In the genomic region with DNA sequence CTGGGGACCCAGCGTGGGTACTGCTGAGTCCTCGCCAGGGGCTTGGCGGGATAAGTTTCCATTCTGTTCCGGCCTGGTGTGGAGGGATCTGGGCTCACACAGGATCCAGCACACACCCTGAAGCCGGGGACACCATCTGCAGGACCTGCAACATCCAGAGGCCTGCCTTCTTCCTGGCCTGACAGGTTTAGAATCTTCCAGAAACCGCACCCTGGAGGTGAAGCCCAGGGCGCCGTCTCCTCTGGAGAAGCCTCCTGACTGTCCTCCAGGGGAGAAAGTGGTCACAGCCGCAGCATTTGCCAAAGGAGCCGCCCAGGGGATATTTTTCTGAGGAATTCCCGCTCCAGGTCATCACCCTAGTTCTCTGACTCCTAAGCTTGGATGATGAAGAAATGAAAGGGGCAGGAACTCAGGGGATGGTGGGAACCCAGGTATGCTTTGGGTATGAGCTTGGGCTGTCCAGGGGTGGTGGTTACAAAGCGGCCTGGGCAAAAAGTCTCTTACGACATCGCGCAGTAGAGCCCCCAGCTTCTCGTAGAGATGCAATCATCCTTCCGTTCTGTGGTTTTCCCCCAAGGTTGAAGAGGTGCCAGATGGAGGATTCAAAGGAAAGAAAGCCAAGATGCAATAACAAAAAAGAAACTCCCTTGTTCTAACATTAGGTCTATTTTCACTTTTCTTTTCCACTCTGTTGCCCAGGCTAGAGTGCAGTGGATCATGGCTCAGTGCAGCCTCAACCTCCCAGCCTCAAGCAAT, we compare ENCODE assay signal across 11 cellular contexts. TPM values are rescaled to one million over a fixed set of nuclear protein-coding genes. Genes with fewer than 3 reads are reported as not detected.
DNase-seq lines count a peak whose midpoint lies in the region; ATAC-seq and TF ChIP-seq lines count a peak whose summit lies in the region.
"Had no signal": no experiment of that assay in that cellular context is flagged by ENCODE, and none has a peak within 500 bp of the region (broad histone marks: within the 10 kb centered on the region; RNA-seq: fewer than 3 reads in every experiment).

No MANE protein-coding gene starts in this region.

- POLR2A ChIA-PET in CD8-positive, alpha-beta T cell (lab: Charles Lee): no interaction called here
- POLR2A ChIA-PET in activated CD8-positive, alpha-beta T cell treated with anti-CD3 and anti-CD28 coated beads, Interleukin-2, amount 10 ng/mL, durations not matched to agents 7 days and 5 days (lab: Charles Lee): no interaction called here
- POLR2A ChIA-PET in A673 (lab: Charles Lee; ENCODE audit: low non-redundant PET): no interaction called here

- CTCF ChIA-PET in CD8-positive, alpha-beta T cell (lab: Charles Lee): no interaction called here
- CTCF ChIA-PET in activated CD8-positive, alpha-beta T cell treated with anti-CD3 and anti-CD28 coated beads, Interleukin-2, amount 10 ng/mL, durations not matched to agents 7 days and 5 days (lab: Charles Lee): interaction anchor here (0.7 to 2.5 kb wide), 3 partner anchors 13 to 277 kb away, joined by 3 to 10 read pairs (median 3); no protein-coding TSS in a partner anchor
- CTCF ChIA-PET in A673 (lab: Charles Lee): no interaction called here

- H3K4me1 Mint-ChIP-seq in CD8-positive, alpha-beta T cell (ENCODE audit: low read depth): peaks cover 8% of the 10 kb centered on the region
- H3K4me1 Mint-ChIP-seq in activated CD8-positive, alpha-beta T cell treated with anti-CD3 and anti-CD28 coated beads, Interleukin-2, amount 10 ng/mL, durations not matched to agents 7 days and 5 days (ENCODE audit: low read depth): peaks cover 27% of the 10 kb centered on the region

- no peaks in the 10 kb centered on the region for H3K36me3 ChIP-seq in CD8-positive, alpha-beta T cell (ENCODE audit: insufficient read depth, low read length)
- H3K36me3 ChIP-seq in GM23248 (ENCODE audit: low read depth): no peaks in the 10 kb centered on the region
- H3K36me3 ChIP-seq in A673 (ENCODE audit: insufficient read depth, low read length, poor library complexity, severe bottlenecking): no peaks in the 10 kb centered on the region

- H3K9me3 ChIP-seq in CD8-positive, alpha-beta T cell (ENCODE audit: low read length): no peaks in the 10 kb centered on the region
- H3K9me3 ChIP-seq in GM23248 (ENCODE audit: low read depth): no peaks in the 10 kb centered on the region
- H3K9me3 ChIP-seq in A673 (ENCODE audit: low read depth, low read length, poor library complexity, severe bottlenecking): no peaks in the 10 kb centered on the region
- H3K9me3 ChIP-seq: body of pancreas had no signal

- H3K79me2 ChIP-seq in GM23248 (ENCODE audit: insufficient read depth): no peaks in the 10 kb centered on the region

- H3K4me3 ChIP-seq in CD8-positive, alpha-beta T cell (ENCODE audit: low read depth, low read length): no peak overlapping the region
- H3K4me3 ChIP-seq in GM23248 (no peak overlapping the region), A673 (ENCODE audit: low read depth, low read length, poor library complexity, severe bottlenecking) (no peak overlapping the region)
- H3K4me3 ChIP-seq: body of pancreas had no signal

- BruUV-seq in A673 (replicated peaks; lab: Mats Ljungman, UMichigan): no TSS peak

- H3K27me3 ChIP-seq in CD8-positive, alpha-beta T cell (ENCODE audit: insufficient read depth, low read length): no peaks in the 10 kb centered on the region
- 0 out of 2 replicates have a peak, but pooled peaks cover 5% of the 10 kb centered on the region for H3K27me3 ChIP-seq in GM23248 (replicated peaks; ENCODE audit: insufficient read depth)
- H3K27me3 ChIP-seq in A673 (replicated peaks; ENCODE audit: insufficient read depth, low read depth, low read length, poor library complexity): peaks cover 10% of the 10 kb centered on the region
- H3K27me3 ChIP-seq: body of pancreas had no signal

- WGBS in GM23248 (ENCODE audit: low coverage in 1 of 2, low lambda C conversion rate in 2 of 2, missing lambda C conversion rate in 2 of 2), 2 experiments: 54 to 55% methylated on average over 15 to 17 of the region's 17 CpGs

- in situ Hi-C loops in GM23248 (cut with MboI): no loop called here

- H3K27ac ChIP-seq in CD8-positive, alpha-beta T cell (ENCODE audit: low read depth, low read length): no peak overlapping the region
- H3K27ac ChIP-seq in GM23248: peak overlapping the region; percentile 24
- H3K27ac ChIP-seq in A673 (ENCODE audit: low read depth, low read length, poor library complexity, severe bottlenecking): no peak overlapping the region
- H3K27ac ChIP-seq: body of pancreas had no signal

- H3K27me3 Mint-ChIP-seq in CD8-positive, alpha-beta T cell (ENCODE audit: low read depth): peaks cover 10% of the 10 kb centered on the region
- H3K27me3 Mint-ChIP-seq in activated CD8-positive, alpha-beta T cell treated with anti-CD3 and anti-CD28 coated beads, Interleukin-2, amount 10 ng/mL, durations not matched to agents 7 days and 5 days (ENCODE audit: low read depth): peaks cover 4% of the 10 kb centered on the region

- peaks cover 9% of the 10 kb centered on the region for H3K4me1 ChIP-seq in CD8-positive, alpha-beta T cell (ENCODE audit: insufficient read depth, low read length)
- H3K4me1 ChIP-seq in GM23248 (ENCODE audit: insufficient read depth) (peaks cover 10% of the 10 kb centered on the region; the same call in 1 of the 2 replicates), A673 (ENCODE audit: insufficient read depth, low read length, poor library complexity, severe bottlenecking) (no peaks in the 10 kb centered on the region)
- H3K4me1 ChIP-seq: body of pancreas had no signal

- no peaks in the 10 kb centered on the region for H3K9me2 ChIP-seq in GM23248 (ENCODE audit: insufficient read depth)

- H3F3A ChIP-seq in GM23248 (ENCODE audit: insufficient read depth): 0 out of 2 replicates have a peak, but pooled peaks cover 8% of the 10 kb centered on the region

- peak; percentile 56 for ATAC-seq in CD8-positive, alpha-beta T cell
- ATAC-seq in activated CD8-positive, alpha-beta T cell treated with anti-CD3 and anti-CD28 coated beads, Interleukin-2, amount 10 ng/mL, durations not matched to agents 7 days and 5 days: peak; percentile 80
- ATAC-seq in omental fat pad (ENCODE audit: low FRiP score) (peak; percentile 37), HG02588 (IDR thresholded peaks at IDR 0.05; ENCODE audit: unreplicated experiment) (no peak), HG03097 (IDR thresholded peaks at IDR 0.05; ENCODE audit: low FRiP score, unreplicated experiment) (no peak)
- ATAC-seq: body of pancreas had no signal

- no peak overlapping the region for H3K27ac Mint-ChIP-seq in CD8-positive, alpha-beta T cell
- peak overlapping the region; percentile 49 for H3K27ac Mint-ChIP-seq in activated CD8-positive, alpha-beta T cell treated with anti-CD3 and anti-CD28 coated beads, Interleukin-2, amount 10 ng/mL, durations not matched to agents 7 days and 5 days

- H4K20me1 ChIP-seq in GM23248 (ENCODE audit: insufficient read depth): no peaks in the 10 kb centered on the region

- no peak overlapping the region for H3K4me3 Mint-ChIP-seq in CD8-positive, alpha-beta T cell
- peak overlapping the region; percentile 5 for H3K4me3 Mint-ChIP-seq in activated CD8-positive, alpha-beta T cell treated with anti-CD3 and anti-CD28 coated beads, Interleukin-2, amount 10 ng/mL, durations not matched to agents 7 days and 5 days

- peak overlapping the region; percentile 14; the same call in 1 of the 2 replicates for H3K9ac ChIP-seq in GM23248

- no peak for TF ChIP-seq CTCF in CD8-positive, alpha-beta T cell (IDR thresholded peaks at IDR 0.05)
- no peak for TF ChIP-seq CTCF in omental fat pad (IDR thresholded peaks at IDR 0.05)
- TF ChIP-seq CTCF in A673 (conservative IDR thresholded peaks at IDR 0.05; ENCODE audit: low read depth, low read length): no peak

- no peaks in the 10 kb centered on the region for H3K9me3 Mint-ChIP-seq in CD8-positive, alpha-beta T cell
- H3K9me3 Mint-ChIP-seq in activated CD8-positive, alpha-beta T cell treated with anti-CD3 and anti-CD28 coated beads, Interleukin-2, amount 10 ng/mL, durations not matched to agents 7 days and 5 days (ENCODE audit: insufficient read depth): no peaks in the 10 kb centered on the region

- no peaks in the 10 kb centered on the region for H3K36me3 Mint-ChIP-seq in CD8-positive, alpha-beta T cell
- no peaks in the 10 kb centered on the region for H3K36me3 Mint-ChIP-seq in activated CD8-positive, alpha-beta T cell treated with anti-CD3 and anti-CD28 coated beads, Interleukin-2, amount 10 ng/mL, durations not matched to agents 7 days and 5 days (ENCODE audit: low read depth)

- H2AFZ ChIP-seq in GM23248: no peak overlapping the region

- DNase-seq in CD8-positive, alpha-beta T cell: no peak
- DNase-seq in GM23248: peak; percentile 81
- DNase-seq in activated CD8-positive, alpha-beta T cell treated with anti-CD3 and anti-CD28 coated beads, Interleukin-2, amount 10 ng/mL, durations not matched to agents 7 days and 5 days: peak; percentile 58
- DNase-seq in omental fat pad (ENCODE audit: low spot score): no peak
- DNase-seq in A673 (ENCODE audit: low spot score): no peak
- no peak for DNase-seq in stimulated activated CD4-positive, alpha-beta T cell treated with anti-CD3 and anti-CD28 coated beads, Interleukin-2, amount 100 ng/mL, for 24 hours
- DNase-seq: NCI-H1105 treated with DMSO at 0.1 percent for 48 hours, T-helper 9 cell had no signal

- intact Hi-C loops in CD8-positive, alpha-beta T cell (cut with DNase I, micrococcal nuclease): no loop called here
- intact Hi-C loops in A673 (cut with micrococcal nuclease; ENCODE audit: unreplicated experiment): no loop called here

- peak overlapping the region; percentile 15 for H3K4me2 ChIP-seq in GM23248 (ENCODE audit: unreplicated experiment)

RNA-seq across cellular contexts. Expression of a gene that starts 9.1 kb away (rescaled TPM):
- 1 to 10 TPM in 1 of 2 experiments, under 1 TPM in 1; 1.00 to 1.7 TPM for total RNA-seq in CD8-positive, alpha-beta T cell
- total RNA-seq in GM23248 (2014; rRNA removed; shearing (Covaris generic)): 36.2 and 36.3 TPM in 2 replicates
- polyA plus RNA-seq in GM23248 (2016; fragmentation: Nextera tagmentation; extraction: Ambion mirVana): 21.5 and 22.6 TPM in 2 replicates
- total RNA-seq in activated CD8-positive, alpha-beta T cell treated with anti-CD3 and anti-CD28 coated beads, Interleukin-2, amount 10 ng/mL, durations not matched to agents 7 days and 5 days: not detected
- total RNA-seq in omental fat pad (100 to 1,000 TPM in 3 of 4 donors, 10 to 100 TPM in 1; 99.9 to 450 (median 407) TPM), A673 (2021) (0.32 and 0.44 TPM in 2 replicates)

Comparison
In these comparisons a context has a peak if more than half of its experiments do, and no peak if none do; other contexts are left out.
1. ATAC-seq: peak in CD8-positive, alpha-beta T cell (single experiment), activated CD8-positive, alpha-beta T cell treated with anti-CD3 and anti-CD28 coated beads, Interleukin-2, amount 10 ng/mL, durations not matched to agents 7 days and 5 days (single experiment) and omental fat pad (single experiment); none in HG02588 (single experiment) and HG03097 (single experiment).
2. DNase-seq: peak in GM23248 (single experiment) and activated CD8-positive, alpha-beta T cell treated with anti-CD3 and anti-CD28 coated beads, Interleukin-2, amount 10 ng/mL, durations not matched to agents 7 days and 5 days (single experiment); none in CD8-positive, alpha-beta T cell (0 of 7), omental fat pad (single experiment), A673 (single experiment) and stimulated activated CD4-positive, alpha-beta T cell treated with anti-CD3 and anti-CD28 coated beads, Interleukin-2, amount 100 ng/mL, for 24 hours (0 of 2).
3. RNA of a gene that starts 9.1 kb away (total RNA-seq): 99.9 to 450 TPM in omental fat pad and 36.2 to 36.3 TPM in GM23248; 1.00 to 1.7 TPM in CD8-positive, alpha-beta T cell, 0.32 to 0.44 TPM in A673 and not detected in activated CD8-positive, alpha-beta T cell treated with anti-CD3 and anti-CD28 coated beads, Interleukin-2, amount 10 ng/mL, durations not matched to agents 7 days and 5 days; every median in the first group is over 10 times any median in the second.